In genomic region chr5:96338624-96339023, GRCh38 we compare ENCODE assay signal across 11 cellular contexts.
DNase-seq lines count a peak whose midpoint lies in the region; ATAC-seq and TF ChIP-seq lines count a peak whose summit lies in the region.
"Had no signal": no experiment of that assay in that cellular context is flagged by ENCODE, and none has a peak within 500 bp of the region (broad histone marks: within the 10 kb centered on the region; RNA-seq: fewer than 3 reads in every experiment).

No MANE protein-coding gene starts in this region.

- TF ChIP-seq CTCF in AG10803 (conservative IDR thresholded peaks at IDR 0.05; ENCODE audit: low read length): no peak
- TF ChIP-seq CTCF in body of pancreas (IDR thresholded peaks at IDR 0.05): no peak
- no peak for TF ChIP-seq CTCF in prostate gland (IDR thresholded peaks at IDR 0.05)

- TF ChIP-seq POLR2A in body of pancreas (IDR thresholded peaks at IDR 0.05): peak in 1 of 3 donors; percentile 43
- TF ChIP-seq POLR2A in prostate gland (IDR thresholded peaks at IDR 0.05): no peak

- H3K4me1 ChIP-seq in body of pancreas (peaks cover 59% of the 10 kb centered on the region), prostate gland (replicated peaks) (peaks cover 16% of the 10 kb centered on the region)

- peak; percentile 85 for ATAC-seq in body of pancreas
- ATAC-seq in left ventricle myocardium superior: peak; percentile 79
- ATAC-seq: foreskin keratinocyte had no signal

- no peaks in the 10 kb centered on the region for H3K36me3 ChIP-seq in body of pancreas (replicated peaks in 1 of 2; ENCODE audit: insufficient read depth in 1 of 2, low read depth in 2 of 2)
- H3K36me3 ChIP-seq in prostate gland: no peaks in the 10 kb centered on the region

- H3K9me3 ChIP-seq in body of pancreas: no peaks in the 10 kb centered on the region
- H3K9me3 ChIP-seq in prostate gland: no peaks in the 10 kb centered on the region

- intact Hi-C loops in body of pancreas (cut with DNase I) (loop anchor here (10.0 kb wide), 1 partner anchor 484 kb away; no protein-coding TSS in a partner anchor), left ventricle myocardium superior (cut with micrococcal nuclease) (loop anchor here (5.0 to 10.0 kb wide), 3 partner anchors 374 to 694 kb away; partner anchors contain the start of genes ELL2 and RFESD), prostate gland (cut with DNase I) (loop anchor here (5.0 to 10.0 kb wide), 2 partner anchors 554 to 691 kb away; partner anchors contain the start of gene RFESD)

- peak overlapping the region; percentile 60 to 81 (median 66) for H3K27ac ChIP-seq in body of pancreas
- H3K27ac ChIP-seq in prostate gland: peak overlapping the region; percentile 54 to 73
- H3K27ac ChIP-seq: foreskin keratinocyte had no signal

- in situ Hi-C loops in ACHN (cut with HindIII; ENCODE audit: low pct_ligation_motif_present, low pct_unique_long_range_greater_than_20kb, low sequenced_read_pairs): loop anchor here (25.0 kb wide), 2 partner anchors 251 to 476 kb away; no protein-coding TSS in a partner anchor

- DNase-seq in AG10803 (ENCODE audit: low read depth) (peak; percentile 52), body of pancreas (peak; percentile 70 to 89 (median 79)), left ventricle myocardium superior (peak; percentile 46), prostate gland (ENCODE audit: low spot score) (peak; percentile 67), MV-4-11 (lab: John Stamatoyannopoulos, UW) (no peak), cerebellum (ENCODE audit: low spot score) (no peak), ACHN (no peak)
- DNase-seq in stimulated activated CD4-positive, alpha-beta T cell treated with anti-CD3 and anti-CD28 coated beads, Interleukin-2, amount 100 ng/mL, for 24 hours: no peak
- DNase-seq: foreskin keratinocyte, NCI-H2081 treated with DMSO at 0.1 percent for 48 hours, SW 1271 had no signal

- 10 to 29% methylated on average over 3 of the region's 3 CpGs for WGBS in body of pancreas, 2 donors
- WGBS in prostate gland: 40% methylated on average over 3 of the region's 3 CpGs

- no peak overlapping the region for H3K4me3 ChIP-seq in AG10803 (ENCODE audit: low read length)
- no peak overlapping the region for H3K4me3 ChIP-seq in body of pancreas
- H3K4me3 ChIP-seq in prostate gland: no peak overlapping the region

- H3K27me3 ChIP-seq in body of pancreas: no peaks in the 10 kb centered on the region
- H3K27me3 ChIP-seq in prostate gland (replicated peaks; ENCODE audit: insufficient read depth): no peaks in the 10 kb centered on the region
- H3K27me3 ChIP-seq: foreskin keratinocyte had no signal

Comparison
In these comparisons a context has a peak if more than half of its experiments do, and no peak if none do; other contexts are left out.
1. DNase-seq: peak in AG10803 (single experiment), body of pancreas (4 of 4), left ventricle myocardium superior (single experiment) and prostate gland (single experiment); none in MV-4-11 (single experiment), cerebellum (single experiment), ACHN (single experiment) and stimulated activated CD4-positive, alpha-beta T cell treated with anti-CD3 and anti-CD28 coated beads, Interleukin-2, amount 100 ng/mL, for 24 hours (0 of 2).